ENCODE assay signal across 1 cellular context in the genomic region with DNA sequence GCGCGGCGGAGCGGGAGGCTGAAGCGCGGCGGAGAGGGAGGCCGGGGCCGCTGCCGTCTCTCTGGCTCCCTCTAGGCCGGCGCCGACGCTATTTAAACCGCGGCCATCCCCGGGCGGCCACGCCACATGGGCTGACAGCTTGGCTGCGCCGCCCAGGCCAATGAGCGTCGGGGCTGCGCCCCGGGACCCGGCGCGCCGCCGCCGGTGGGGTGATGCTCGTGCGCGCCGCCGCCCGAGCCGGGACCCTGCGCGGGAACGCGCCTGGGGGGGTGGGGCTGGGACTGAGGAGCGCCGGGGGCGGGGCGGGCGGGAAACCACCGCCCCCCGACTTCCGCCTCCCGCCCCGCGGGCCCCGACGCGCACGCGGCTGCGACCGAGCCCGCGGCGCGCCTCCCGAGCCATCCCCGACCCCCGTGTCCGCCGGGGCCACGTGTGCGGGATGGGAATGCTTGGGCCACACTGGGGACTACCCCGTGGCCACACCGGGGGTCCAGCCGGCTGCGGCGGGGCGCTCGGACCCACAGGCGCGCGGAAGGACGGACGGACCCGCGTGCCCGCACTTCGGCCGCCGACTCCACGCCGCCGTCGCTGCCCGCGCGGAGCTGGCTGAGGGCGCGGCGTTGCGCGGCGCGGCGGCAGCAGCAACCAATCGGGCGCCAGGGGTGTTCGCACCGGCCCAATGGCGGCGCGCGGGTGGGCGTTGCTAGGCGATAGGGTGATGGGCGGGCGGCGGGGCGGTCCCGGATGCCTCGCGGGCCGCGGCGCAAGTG.
TF ChIP-seq lines count a peak whose summit lies in the region.

A gene (minus strand): TSS at position 68 of the 770 bp plus-strand sequence. CDS start 1,791 bp downstream, outside the sequence.

TF ChIP-seq in neural cell, 6 proteins besides CTCF, POLR2A, EP300 and RAD21 (continued from another document):
- TF ChIP-seq POLR2AphosphoS5 (IDR thresholded peaks at IDR 0.05) (peak; percentile 83), MXI1 (conservative IDR thresholded peaks at IDR 0.05; ENCODE audit: poor library complexity, severe bottlenecking) (peak; percentile 100)
